ENCODE assay signal across 9 cellular contexts in genomic region chr7:104862719-104863118, GRCh38.
DNase-seq lines count a peak whose midpoint lies in the region; ATAC-seq and TF ChIP-seq lines count a peak whose summit lies in the region.
"Had no signal": no experiment of that assay in that cellular context is flagged by ENCODE, and none has a peak within 500 bp of the region (broad histone marks: within the 10 kb centered on the region; RNA-seq: fewer than 3 reads in every experiment).

No MANE protein-coding gene starts in this region.

- no peak overlapping the region for H3K4me2 ChIP-seq in KMS-11

- DNase-seq in EH (ENCODE audit: low read depth) (peak; percentile 19), SW480 (ENCODE audit: low spot score) (peak; percentile 67), myocyte (ENCODE audit: low read depth) (peak; percentile 28), immature natural killer cell (no peak), left lobe of liver (ENCODE audit: low spot score) (no peak), inferior parietal cortex (ENCODE audit: extremely low spot score) (no peak)
- DNase-seq: left lung had no signal

- H2AFZ ChIP-seq in KMS-11 (ENCODE audit: low read depth): no peak overlapping the region

- no peaks in the 10 kb centered on the region for H3K36me3 Mint-ChIP-seq in immature natural killer cell

- H3K27me3 Mint-ChIP-seq in immature natural killer cell (ENCODE audit: low read depth in 3 of 3): peaks cover 4 to 10% (median 9%) of the 10 kb centered on the region in 3 donors

- 0 out of 2 replicates have a peak, but pooled peaks have one; percentile 29 for TF ChIP-seq CTCF in KMS-11 (conservative IDR thresholded peaks at IDR 0.05; ENCODE audit: low read depth, low read length)

- H4K20me1 ChIP-seq in KMS-11 (ENCODE audit: insufficient read depth): no peaks in the 10 kb centered on the region

- H3K9ac ChIP-seq in KMS-11: no peak overlapping the region

- no peak overlapping the region for H3K27ac Mint-ChIP-seq in immature natural killer cell
- H3K27ac Mint-ChIP-seq: stimulated activated naive CD8-positive, alpha-beta T cell treated with anti-CD3 and anti-CD28 coated beads, Interleukin-15, Interleukin-2, amounts not matched to agents 100 ng/mL and 50 ng/mL, for 24 hours had no signal

- H3K27me3 ChIP-seq in KMS-11 (ENCODE audit: insufficient read depth, low read depth): no peaks in the 10 kb centered on the region
- H3K27me3 ChIP-seq: left lung had no signal

- no peaks in the 10 kb centered on the region for H3K36me3 ChIP-seq in KMS-11 (ENCODE audit: insufficient read depth)
- H3K36me3 ChIP-seq: left lung had no signal

- no peaks in the 10 kb centered on the region for H3K79me2 ChIP-seq in KMS-11 (ENCODE audit: insufficient read depth, low read depth)

- H3K27ac ChIP-seq in KMS-11: no peak overlapping the region
- H3K27ac ChIP-seq: left lung had no signal

- peaks cover 14% of the 10 kb centered on the region for H3K4me1 ChIP-seq in KMS-11 (ENCODE audit: low read depth, poor library complexity, severe bottlenecking)
- H3K4me1 ChIP-seq: left lung had no signal

- H3K9me3 Mint-ChIP-seq in immature natural killer cell: peaks cover 0 to 3% (median 0%) of the 10 kb centered on the region in 6 donors
- H3K9me3 Mint-ChIP-seq: stimulated activated naive CD8-positive, alpha-beta T cell treated with anti-CD3 and anti-CD28 coated beads, Interleukin-15, Interleukin-2, amounts not matched to agents 100 ng/mL and 50 ng/mL, for 24 hours had no signal

- no peak overlapping the region for H3K4me3 Mint-ChIP-seq in immature natural killer cell
- H3K4me3 Mint-ChIP-seq: stimulated activated naive CD8-positive, alpha-beta T cell treated with anti-CD3 and anti-CD28 coated beads, Interleukin-15, Interleukin-2, amounts not matched to agents 100 ng/mL and 50 ng/mL, for 24 hours had no signal

- no peak overlapping the region for H3K4me3 ChIP-seq in KMS-11 (IDR thresholded peaks at IDR 0.05; ENCODE audit: insufficient read depth, low read depth, low read length)
- H3K4me3 ChIP-seq: left lung had no signal

- H3K4me1 Mint-ChIP-seq in immature natural killer cell: peaks cover 9 to 11% of the 10 kb centered on the region in 2 donors

- no peak for ATAC-seq in left lobe of liver
- ATAC-seq: left lung had no signal

Comparison
In these comparisons a context has a peak if more than half of its experiments do, and no peak if none do; other contexts are left out.
1. DNase-seq: peak in EH (single experiment), SW480 (single experiment) and myocyte (single experiment); none in immature natural killer cell (0 of 3), left lobe of liver (single experiment) and inferior parietal cortex (single experiment).